ENCODE assay signal across 2 cellular contexts in the genomic region with DNA sequence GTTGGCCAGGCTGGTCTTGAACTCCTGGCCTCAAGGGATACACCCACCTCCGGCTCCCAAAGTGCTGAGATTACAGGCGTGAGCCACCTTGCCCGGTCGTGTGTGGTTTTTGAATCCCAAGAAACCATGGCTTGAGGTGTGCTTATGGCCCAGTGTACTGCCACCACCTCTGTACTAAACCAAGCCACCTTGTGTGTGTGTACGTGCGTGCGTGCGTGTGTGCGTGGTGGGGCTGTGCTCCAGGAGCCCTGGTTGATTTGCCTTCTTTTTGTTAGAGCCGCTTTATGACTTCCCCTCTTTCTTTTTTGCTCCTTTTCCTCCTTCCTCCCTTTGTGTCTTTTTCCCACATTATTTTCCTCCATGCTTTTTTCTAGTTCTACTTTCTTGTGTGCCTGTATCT.
TF ChIP-seq lines count a peak whose summit lies in the region.

No MANE protein-coding gene starts in this region.

TF ChIP-seq in WTC11, 78 proteins besides CTCF, POLR2A, EP300 and RAD21:
- TF ChIP-seq, protein P1, sequence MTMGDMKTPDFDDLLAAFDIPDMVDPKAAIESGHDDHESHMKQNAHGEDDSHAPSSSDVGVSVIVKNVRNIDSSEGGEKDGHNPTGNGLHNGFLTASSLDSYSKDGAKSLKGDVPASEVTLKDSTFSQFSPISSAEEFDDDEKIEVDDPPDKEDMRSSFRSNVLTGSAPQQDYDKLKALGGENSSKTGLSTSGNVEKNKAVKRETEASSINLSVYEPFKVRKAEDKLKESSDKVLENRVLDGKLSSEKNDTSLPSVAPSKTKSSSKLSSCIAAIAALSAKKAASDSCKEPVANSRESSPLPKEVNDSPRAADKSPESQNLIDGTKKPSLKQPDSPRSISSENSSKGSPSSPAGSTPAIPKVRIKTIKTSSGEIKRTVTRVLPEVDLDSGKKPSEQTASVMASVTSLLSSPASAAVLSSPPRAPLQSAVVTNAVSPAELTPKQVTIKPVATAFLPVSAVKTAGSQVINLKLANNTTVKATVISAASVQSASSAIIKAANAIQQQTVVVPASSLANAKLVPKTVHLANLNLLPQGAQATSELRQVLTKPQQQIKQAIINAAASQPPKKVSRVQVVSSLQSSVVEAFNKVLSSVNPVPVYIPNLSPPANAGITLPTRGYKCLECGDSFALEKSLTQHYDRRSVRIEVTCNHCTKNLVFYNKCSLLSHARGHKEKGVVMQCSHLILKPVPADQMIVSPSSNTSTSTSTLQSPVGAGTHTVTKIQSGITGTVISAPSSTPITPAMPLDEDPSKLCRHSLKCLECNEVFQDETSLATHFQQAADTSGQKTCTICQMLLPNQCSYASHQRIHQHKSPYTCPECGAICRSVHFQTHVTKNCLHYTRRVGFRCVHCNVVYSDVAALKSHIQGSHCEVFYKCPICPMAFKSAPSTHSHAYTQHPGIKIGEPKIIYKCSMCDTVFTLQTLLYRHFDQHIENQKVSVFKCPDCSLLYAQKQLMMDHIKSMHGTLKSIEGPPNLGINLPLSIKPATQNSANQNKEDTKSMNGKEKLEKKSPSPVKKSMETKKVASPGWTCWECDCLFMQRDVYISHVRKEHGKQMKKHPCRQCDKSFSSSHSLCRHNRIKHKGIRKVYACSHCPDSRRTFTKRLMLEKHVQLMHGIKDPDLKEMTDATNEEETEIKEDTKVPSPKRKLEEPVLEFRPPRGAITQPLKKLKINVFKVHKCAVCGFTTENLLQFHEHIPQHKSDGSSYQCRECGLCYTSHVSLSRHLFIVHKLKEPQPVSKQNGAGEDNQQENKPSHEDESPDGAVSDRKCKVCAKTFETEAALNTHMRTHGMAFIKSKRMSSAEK (CRISPR knock-in tag; IDR thresholded peaks at IDR 0.05; ENCODE audit: borderline replicate concordance) = no peak
- TF ChIP-seq SP1 (CRISPR knock-in tag; conservative IDR thresholded peaks at IDR 0.05) = no peak
- no peak for TF ChIP-seq NR1H2 (CRISPR knock-in tag; IDR thresholded peaks at IDR 0.05)
- TF ChIP-seq TEAD4 (CRISPR knock-in tag; IDR thresholded peaks at IDR 0.05) = no peak
- no peak for TF ChIP-seq MYBL2 (CRISPR knock-in tag; IDR thresholded peaks at IDR 0.05)
- TF ChIP-seq, protein P2, sequence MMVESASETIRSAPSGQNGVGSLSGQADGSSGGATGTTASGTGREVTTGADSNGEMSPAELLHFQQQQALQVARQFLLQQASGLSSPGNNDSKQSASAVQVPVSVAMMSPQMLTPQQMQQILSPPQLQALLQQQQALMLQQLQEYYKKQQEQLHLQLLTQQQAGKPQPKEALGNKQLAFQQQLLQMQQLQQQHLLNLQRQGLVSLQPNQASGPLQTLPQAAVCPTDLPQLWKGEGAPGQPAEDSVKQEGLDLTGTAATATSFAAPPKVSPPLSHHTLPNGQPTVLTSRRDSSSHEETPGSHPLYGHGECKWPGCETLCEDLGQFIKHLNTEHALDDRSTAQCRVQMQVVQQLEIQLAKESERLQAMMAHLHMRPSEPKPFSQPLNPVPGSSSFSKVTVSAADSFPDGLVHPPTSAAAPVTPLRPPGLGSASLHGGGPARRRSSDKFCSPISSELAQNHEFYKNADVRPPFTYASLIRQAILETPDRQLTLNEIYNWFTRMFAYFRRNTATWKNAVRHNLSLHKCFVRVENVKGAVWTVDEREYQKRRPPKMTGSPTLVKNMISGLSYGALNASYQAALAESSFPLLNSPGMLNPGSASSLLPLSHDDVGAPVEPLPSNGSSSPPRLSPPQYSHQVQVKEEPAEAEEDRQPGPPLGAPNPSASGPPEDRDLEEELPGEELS (CRISPR knock-in tag; IDR thresholded peaks at IDR 0.05) = no peak
- TF ChIP-seq, protein P3, sequence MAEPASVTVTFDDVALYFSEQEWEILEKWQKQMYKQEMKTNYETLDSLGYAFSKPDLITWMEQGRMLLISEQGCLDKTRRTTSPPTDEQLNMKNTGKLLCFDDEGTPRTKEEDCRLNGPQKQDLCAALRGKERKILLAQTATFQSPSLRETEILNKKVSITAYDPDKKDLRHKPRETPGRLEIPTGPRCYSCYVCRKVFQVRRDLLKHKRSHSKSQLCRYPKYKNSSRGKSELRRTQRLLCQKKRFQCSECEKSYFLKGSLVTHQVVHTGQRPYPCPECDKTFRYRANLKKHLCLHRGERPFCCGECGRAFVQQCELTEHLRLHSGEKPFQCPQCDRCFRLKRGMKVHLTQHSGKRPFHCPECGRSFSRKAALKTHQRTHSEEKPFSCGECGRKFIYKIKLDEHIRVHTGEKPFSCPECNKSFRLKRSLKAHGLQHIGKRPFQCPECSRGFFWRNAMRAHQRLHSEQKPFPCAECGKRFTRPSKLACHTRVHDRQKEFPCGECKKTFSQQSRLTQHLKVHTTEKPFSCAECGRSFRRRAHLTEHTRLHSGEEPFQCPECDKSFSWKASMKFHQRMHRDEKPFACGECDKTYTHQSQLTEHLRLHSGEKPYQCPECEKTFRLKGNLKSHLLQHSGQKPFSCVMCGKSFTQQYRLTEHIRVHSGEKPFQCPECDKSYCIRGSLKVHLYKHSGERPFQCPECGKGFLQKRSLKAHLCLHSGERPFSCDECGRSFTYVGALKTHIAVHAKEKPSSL (CRISPR knock-in tag; conservative IDR thresholded peaks at IDR 0.05) = no peak

TF ChIP-seq in liver, 16 proteins besides CTCF, POLR2A, EP300 and RAD21 (continued from another document):
- TF ChIP-seq, protein P4, sequence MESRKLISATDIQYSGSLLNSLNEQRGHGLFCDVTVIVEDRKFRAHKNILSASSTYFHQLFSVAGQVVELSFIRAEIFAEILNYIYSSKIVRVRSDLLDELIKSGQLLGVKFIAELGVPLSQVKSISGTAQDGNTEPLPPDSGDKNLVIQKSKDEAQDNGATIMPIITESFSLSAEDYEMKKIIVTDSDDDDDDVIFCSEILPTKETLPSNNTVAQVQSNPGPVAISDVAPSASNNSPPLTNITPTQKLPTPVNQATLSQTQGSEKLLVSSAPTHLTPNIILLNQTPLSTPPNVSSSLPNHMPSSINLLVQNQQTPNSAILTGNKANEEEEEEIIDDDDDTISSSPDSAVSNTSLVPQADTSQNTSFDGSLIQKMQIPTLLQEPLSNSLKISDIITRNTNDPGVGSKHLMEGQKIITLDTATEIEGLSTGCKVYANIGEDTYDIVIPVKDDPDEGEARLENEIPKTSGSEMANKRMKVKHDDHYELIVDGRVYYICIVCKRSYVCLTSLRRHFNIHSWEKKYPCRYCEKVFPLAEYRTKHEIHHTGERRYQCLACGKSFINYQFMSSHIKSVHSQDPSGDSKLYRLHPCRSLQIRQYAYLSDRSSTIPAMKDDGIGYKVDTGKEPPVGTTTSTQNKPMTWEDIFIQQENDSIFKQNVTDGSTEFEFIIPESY (IDR thresholded peaks at IDR 0.05) = no peak
- TF ChIP-seq SP1 (IDR thresholded peaks at IDR 0.05) = no peak
- TF ChIP-seq NR2F2 (IDR thresholded peaks at IDR 0.05) = no peak
- no peak for TF ChIP-seq HNF4G (IDR thresholded peaks at IDR 0.05)
- no peak for TF ChIP-seq YY1 (IDR thresholded peaks at IDR 0.05)
- TF ChIP-seq, protein P5, sequence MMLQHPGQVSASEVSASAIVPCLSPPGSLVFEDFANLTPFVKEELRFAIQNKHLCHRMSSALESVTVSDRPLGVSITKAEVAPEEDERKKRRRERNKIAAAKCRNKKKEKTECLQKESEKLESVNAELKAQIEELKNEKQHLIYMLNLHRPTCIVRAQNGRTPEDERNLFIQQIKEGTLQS (IDR thresholded peaks at IDR 0.05) = no peak
- no peak for TF ChIP-seq JUND (IDR thresholded peaks at IDR 0.05)
- no peak for TF ChIP-seq HNF4A (conservative IDR thresholded peaks at IDR 0.05)
- TF ChIP-seq, protein P6, sequence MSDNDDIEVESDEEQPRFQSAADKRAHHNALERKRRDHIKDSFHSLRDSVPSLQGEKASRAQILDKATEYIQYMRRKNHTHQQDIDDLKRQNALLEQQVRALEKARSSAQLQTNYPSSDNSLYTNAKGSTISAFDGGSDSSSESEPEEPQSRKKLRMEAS (IDR thresholded peaks at IDR 0.05) = no peak
- TF ChIP-seq RXRA (IDR thresholded peaks at IDR 0.05) = no peak
- TF ChIP-seq, protein P7, sequence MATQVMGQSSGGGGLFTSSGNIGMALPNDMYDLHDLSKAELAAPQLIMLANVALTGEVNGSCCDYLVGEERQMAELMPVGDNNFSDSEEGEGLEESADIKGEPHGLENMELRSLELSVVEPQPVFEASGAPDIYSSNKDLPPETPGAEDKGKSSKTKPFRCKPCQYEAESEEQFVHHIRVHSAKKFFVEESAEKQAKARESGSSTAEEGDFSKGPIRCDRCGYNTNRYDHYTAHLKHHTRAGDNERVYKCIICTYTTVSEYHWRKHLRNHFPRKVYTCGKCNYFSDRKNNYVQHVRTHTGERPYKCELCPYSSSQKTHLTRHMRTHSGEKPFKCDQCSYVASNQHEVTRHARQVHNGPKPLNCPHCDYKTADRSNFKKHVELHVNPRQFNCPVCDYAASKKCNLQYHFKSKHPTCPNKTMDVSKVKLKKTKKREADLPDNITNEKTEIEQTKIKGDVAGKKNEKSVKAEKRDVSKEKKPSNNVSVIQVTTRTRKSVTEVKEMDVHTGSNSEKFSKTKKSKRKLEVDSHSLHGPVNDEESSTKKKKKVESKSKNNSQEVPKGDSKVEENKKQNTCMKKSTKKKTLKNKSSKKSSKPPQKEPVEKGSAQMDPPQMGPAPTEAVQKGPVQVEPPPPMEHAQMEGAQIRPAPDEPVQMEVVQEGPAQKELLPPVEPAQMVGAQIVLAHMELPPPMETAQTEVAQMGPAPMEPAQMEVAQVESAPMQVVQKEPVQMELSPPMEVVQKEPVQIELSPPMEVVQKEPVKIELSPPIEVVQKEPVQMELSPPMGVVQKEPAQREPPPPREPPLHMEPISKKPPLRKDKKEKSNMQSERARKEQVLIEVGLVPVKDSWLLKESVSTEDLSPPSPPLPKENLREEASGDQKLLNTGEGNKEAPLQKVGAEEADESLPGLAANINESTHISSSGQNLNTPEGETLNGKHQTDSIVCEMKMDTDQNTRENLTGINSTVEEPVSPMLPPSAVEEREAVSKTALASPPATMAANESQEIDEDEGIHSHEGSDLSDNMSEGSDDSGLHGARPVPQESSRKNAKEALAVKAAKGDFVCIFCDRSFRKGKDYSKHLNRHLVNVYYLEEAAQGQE (IDR thresholded peaks at IDR 0.05) = no peak
TF ChIP-seq in liver: peak in this region for 0.
